8 cellular contexts compared by ENCODE assay signal in the genomic region with DNA sequence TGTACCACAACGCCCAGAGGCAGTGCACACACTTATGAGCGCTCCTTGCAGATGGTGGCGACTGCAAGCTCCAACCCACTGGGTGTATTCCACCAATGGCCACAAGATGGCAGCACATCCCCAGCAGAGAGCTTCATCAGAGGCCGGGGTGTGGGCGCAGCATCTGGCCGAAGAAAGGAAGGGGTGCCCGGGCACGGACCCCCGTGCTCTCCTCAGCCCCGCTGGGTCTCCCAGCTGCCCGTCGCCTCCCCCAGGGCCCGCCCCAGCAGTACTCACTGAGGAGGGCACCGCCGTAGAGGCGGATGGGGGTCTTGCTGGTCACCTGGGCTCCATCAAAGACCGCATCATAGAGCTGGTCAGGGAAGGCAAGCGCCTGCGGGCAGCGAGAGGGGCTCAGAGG. TPM values are rescaled to one million over a fixed set of nuclear protein-coding genes. Genes with fewer than 3 reads are reported as not detected.
A peak's percentile ranks its signal among the peaks of the same experiment; 100 is the strongest.
DNase-seq lines count a peak whose midpoint lies in the region; ATAC-seq and TF ChIP-seq lines count a peak whose summit lies in the region.

No MANE protein-coding gene starts in this region.

- no peak overlapping the region for H3K4me3 ChIP-seq in Panc1 (ENCODE audit: low read depth in 2 of 2, low read length in 2 of 2)
- H3K4me3 ChIP-seq in fibroblast of the aortic adventitia (ENCODE audit: low read depth, low read length), result no peak overlapping the region
- H3K4me3 ChIP-seq in testis, result no peak overlapping the region

- in situ Hi-C loops in Panc1 (cut with HindIII; ENCODE audit: low pct_unique_long_range_greater_than_20kb, low sequenced_read_pairs), result no loop called here

- H3K27ac ChIP-seq in Panc1 (ENCODE audit: low read length) (no peak overlapping the region), testis (no peak overlapping the region)

- peak; percentile 93 for TF ChIP-seq CTCF in Panc1 (IDR thresholded peaks at IDR 0.05)
- peak; percentile 96 for TF ChIP-seq CTCF in fibroblast of the aortic adventitia (IDR thresholded peaks at IDR 0.05; ENCODE audit: insufficient read depth, low read length)
- peak; percentile 95 to 98 (median 96) for TF ChIP-seq CTCF in testis (IDR thresholded peaks at IDR 0.05)

- H3K4me1 ChIP-seq in Panc1 (ENCODE audit: control insufficient read depth, insufficient read depth, low read length) (peaks cover 24% of the 10 kb centered on the region), testis (peaks cover 3% of the 10 kb centered on the region)

- CTCF ChIA-PET in Panc1 (lab: Charles Lee), result interaction anchor here (0.5 to 3.3 kb wide), 16 partner anchors 9 to 1255 kb away, joined by 3 to 88 read pairs (median 5); partner anchors contain the start of gene TP53I11

- ATAC-seq in GM18868 (IDR thresholded peaks at IDR 0.05; ENCODE audit: unreplicated experiment) (peak; percentile 80), Panc1 (peak; percentile 86)
- peak; percentile 80 to 89 for ATAC-seq in activated T-cell treated with anti-CD3 and anti-CD28 coated beads, Interleukin-2, amount 50 U/mL, for 4 hours

- H3K9me3 ChIP-seq in Panc1 (ENCODE audit: control insufficient read depth, insufficient read depth, low read depth, low read length) (no peaks in the 10 kb centered on the region), testis (no peaks in the 10 kb centered on the region)

- WGBS in testis, 2 donors, result 25 to 42% methylated on average over 1 to 20 of the region's 20 CpGs

- H3K9me3 Mint-ChIP-seq in activated T-cell treated with anti-CD3 and anti-CD28 coated beads, Interleukin-2, amount 50 U/mL, for 4 hours, result no peaks in the 10 kb centered on the region

- no peaks in the 10 kb centered on the region for H3K36me3 Mint-ChIP-seq in activated T-cell treated with anti-CD3 and anti-CD28 coated beads, Interleukin-2, amount 50 U/mL, for 4 hours (ENCODE audit: insufficient read depth)

- TF ChIP-seq POLR2A in testis (IDR thresholded peaks at IDR 0.05), result no peak

- DNase-seq in AG08395 (ENCODE audit: low spot score), result peak; percentile 84
- DNase-seq in HuH-7.5 (ENCODE audit: low spot score), result peak; percentile 71
- DNase-seq in Panc1 (ENCODE audit: low read depth, low spot score), result peak; percentile 57
- peak; percentile 85 for DNase-seq in activated T-cell treated with anti-CD3 and anti-CD28 coated beads, Interleukin-2, amount 50 U/mL, for 4 hours
- DNase-seq in fibroblast of the aortic adventitia (ENCODE audit: low read depth), result peak; percentile 84
- peak in 53 of 56 donors; percentile 27 to 94 (median 72) for DNase-seq in nucleus accumbens (lab: John Stamatoyannopoulos, UW)
- peak; percentile 93 for DNase-seq in testis

- intact Hi-C loops in Panc1 (cut with micrococcal nuclease; ENCODE audit: unreplicated experiment), result loop anchor here (1.0 to 10.0 kb wide), 2 partner anchors 169 to 398 kb away; no protein-coding TSS in a partner anchor
- intact Hi-C loops in testis (cut with DNase I; ENCODE audit: low total_unique reads), result loop anchor here (2.0 kb wide), 1 partner anchor 168 kb away; no protein-coding TSS in a partner anchor

- POLR2A ChIA-PET in Panc1 (lab: Charles Lee), result no interaction called here

- H3K27me3 ChIP-seq in Panc1 (ENCODE audit: control insufficient read depth, insufficient read depth, low read length) (no peaks in the 10 kb centered on the region), testis (no peaks in the 10 kb centered on the region)

- no peak overlapping the region for H3K4me3 Mint-ChIP-seq in activated T-cell treated with anti-CD3 and anti-CD28 coated beads, Interleukin-2, amount 50 U/mL, for 4 hours

- H3K27me3 Mint-ChIP-seq in activated T-cell treated with anti-CD3 and anti-CD28 coated beads, Interleukin-2, amount 50 U/mL, for 4 hours (ENCODE audit: low read depth), result no peaks in the 10 kb centered on the region

- H3K36me3 ChIP-seq in Panc1 (ENCODE audit: control insufficient read depth, insufficient read depth, low read length) (no peaks in the 10 kb centered on the region), testis (ENCODE audit: low read depth, missing control alignments) (no peaks in the 10 kb centered on the region)

- no TSS peak for BruUV-seq in Panc1 (replicated peaks; lab: Mats Ljungman, UMichigan)

- H3K4me1 Mint-ChIP-seq in activated T-cell treated with anti-CD3 and anti-CD28 coated beads, Interleukin-2, amount 50 U/mL, for 4 hours (ENCODE audit: low read depth), result peaks cover 7% of the 10 kb centered on the region

RNA-seq across cellular contexts. Expression of gene TP53I11, which starts 14.2 kb away (rescaled TPM):
- total RNA-seq in Panc1 (2021; ENCODE audit: unreplicated experiment) (132 TPM), fibroblast of the aortic adventitia (ENCODE audit: low replicate concordance) (23.1 and 27.4 TPM in 2 replicates), testis (10 to 100 TPM; 19.9 to 28.7 TPM)
- polyA plus RNA-seq in Panc1 (2012; ENCODE audit: insufficient read length), result 179 TPM
- total RNA-seq in activated T-cell treated with anti-CD3 and anti-CD28 coated beads, Interleukin-2, amount 50 U/mL, for 4 hours, result 10 to 100 TPM in 1 of 3 donors, 1 to 10 TPM in 2; 8.1 to 13.5 (median 9.2) TPM
- 29.7 TPM for polyA plus RNA-seq in testis (ENCODE audit: insufficient read depth, low read depth, low replicate concordance)
